In the genomic region with DNA sequence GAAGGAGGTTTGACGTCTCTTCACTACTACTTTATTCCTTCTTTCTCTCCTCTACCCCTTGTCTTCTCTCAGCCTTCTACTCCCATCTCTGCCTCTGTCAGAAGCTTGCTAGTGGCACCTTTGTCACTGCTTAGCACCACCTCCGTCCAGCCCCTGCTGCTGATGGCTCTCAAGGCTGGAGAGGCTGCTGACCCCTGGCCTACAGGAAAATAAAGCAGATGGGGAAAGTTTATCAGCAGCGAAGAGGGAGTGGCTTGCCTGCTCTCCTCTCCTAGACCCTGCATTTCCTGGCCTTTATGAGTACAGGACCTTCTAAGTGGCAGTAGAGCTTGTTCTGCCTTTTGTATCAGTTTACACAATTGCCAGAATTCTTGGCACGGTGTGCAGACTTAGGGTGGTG, we compare ENCODE assay signal across 1 cellular context.
TF ChIP-seq lines count a peak whose summit lies in the region.

No MANE protein-coding gene starts in this region.

TF ChIP-seq in HepG2, 621 proteins besides CTCF, POLR2A, EP300 and RAD21:
- no peak for TF ChIP-seq JARID2 (CRISPR knock-in tag; IDR thresholded peaks at IDR 0.05; ENCODE audit: insufficient replicate concordance)
- peak; percentile 90 for TF ChIP-seq RBM22 (optimal IDR thresholded peaks at IDR 0.05; ENCODE audit: low read length)
- TF ChIP-seq POLR2AphosphoS5 (IDR thresholded peaks at IDR 0.05; ENCODE audit: low read depth, low read length) = peak; percentile 51
